8 cellular contexts compared by ENCODE assay signal in genomic region chr1:234400773-234401172, GRCh38. TPM values are rescaled to one million over a fixed set of nuclear protein-coding genes. Genes with fewer than 3 reads are reported as not detected.
A peak's percentile ranks its signal among the peaks of the same experiment; 100 is the strongest.
DNase-seq lines count a peak whose midpoint lies in the region; ATAC-seq and TF ChIP-seq lines count a peak whose summit lies in the region.

No MANE protein-coding gene starts in this region.

- no peak overlapping the region for H3K9ac ChIP-seq in SU-DHL-6 (ENCODE audit: low read length)

- H3K36me3 ChIP-seq in SU-DHL-6 (ENCODE audit: low read length) (peaks cover 10% of the 10 kb centered on the region), lower lobe of right lung (no peaks in the 10 kb centered on the region), ovary (no peaks in the 10 kb centered on the region)

- no peak overlapping the region for H2AFZ ChIP-seq in SU-DHL-6 (ENCODE audit: low read depth, low read length, severe bottlenecking)

- H3K27ac ChIP-seq in SU-DHL-6 (ENCODE audit: low read depth, low read length): 0 out of 2 replicates have a peak overlapping the region, but pooled peaks have one; percentile 5
- peak overlapping the region; percentile 47 for H3K27ac ChIP-seq in lower lobe of right lung
- no peak overlapping the region for H3K27ac ChIP-seq in ovary

- intact Hi-C loops in lower lobe of right lung (cut with DNase I) (no loop called here), ovary (cut with DNase I) (no loop called here), head of caudate nucleus (cut with DNase I) (no loop called here)

- H3K4me2 ChIP-seq in SU-DHL-6 (ENCODE audit: low read depth, low read length, poor library complexity, severe bottlenecking): no peak overlapping the region

- no peak for TF ChIP-seq POLR2A in ovary (IDR thresholded peaks at IDR 0.05)

- H3K9me2 ChIP-seq in SU-DHL-6 (replicated peaks; ENCODE audit: insufficient read depth, low read length): no peaks in the 10 kb centered on the region

- H3K27me3 ChIP-seq in SU-DHL-6 (ENCODE audit: low read length): no peaks in the 10 kb centered on the region
- no peaks in the 10 kb centered on the region for H3K27me3 ChIP-seq in lower lobe of right lung (ENCODE audit: low read depth)
- H3K27me3 ChIP-seq in ovary: no peaks in the 10 kb centered on the region

- ATAC-seq in GM21576 (IDR thresholded peaks at IDR 0.05; ENCODE audit: unreplicated experiment) (peak; percentile 63), lower lobe of right lung (peak in 1 of 2 donors; percentile 48), HG02759 (IDR thresholded peaks at IDR 0.05; ENCODE audit: unreplicated experiment) (no peak)

- H4K20me1 ChIP-seq in SU-DHL-6 (ENCODE audit: low read depth, low read length): no peaks in the 10 kb centered on the region

- H3K4me1 ChIP-seq in lower lobe of right lung: peaks cover 5% of the 10 kb centered on the region
- H3K4me1 ChIP-seq in ovary (ENCODE audit: insufficient read depth): no peaks in the 10 kb centered on the region

- H3K79me2 ChIP-seq in SU-DHL-6 (ENCODE audit: insufficient read depth, low read length): no peaks in the 10 kb centered on the region

- no peaks in the 10 kb centered on the region for H3K9me3 ChIP-seq in SU-DHL-6 (ENCODE audit: insufficient read depth, low read length)
- no peaks in the 10 kb centered on the region for H3K9me3 ChIP-seq in lower lobe of right lung
- H3K9me3 ChIP-seq in ovary: no peaks in the 10 kb centered on the region

- peaks cover 19% of the 10 kb centered on the region for H3F3A ChIP-seq in SU-DHL-6 (ENCODE audit: insufficient read depth)

- DNase-seq in GM10266 (ENCODE audit: extremely low spot score) (peak; percentile 47), lower lobe of right lung (no peak), ovary (no peak), head of caudate nucleus (no peak), NK-92 (lab: John Stamatoyannopoulos, UW; ENCODE audit: unreplicated experiment) (no peak)

- TF ChIP-seq CTCF in GM10266 (IDR thresholded peaks at IDR 0.05; ENCODE audit: control insufficient read depth, insufficient read depth, low read depth, missing control alignments) (no peak), SU-DHL-6 (IDR thresholded peaks at IDR 0.05; ENCODE audit: insufficient read depth, low read length, poor library complexity, severe bottlenecking) (no peak), lower lobe of right lung (IDR thresholded peaks at IDR 0.05) (no peak), ovary (IDR thresholded peaks at IDR 0.05) (no peak)

- H3K4me3 ChIP-seq in SU-DHL-6 (ENCODE audit: insufficient read depth, low read length, poor library complexity, severe bottlenecking) (no peak overlapping the region), lower lobe of right lung (no peak overlapping the region), ovary (no peak overlapping the region)

- TF ChIP-seq EP300 in ovary (IDR thresholded peaks at IDR 0.05): no peak

RNA-seq across cellular contexts. Expression of gene COA6, which starts 27.5 kb away (rescaled TPM):
- total RNA-seq in lower lobe of right lung (29.7 TPM), ovary (10 to 100 TPM; 12.8 to 20.4 (median 16.9) TPM)
- 10 to 100 TPM; 26.0 to 28.3 TPM for polyA plus RNA-seq in ovary

Comparison
In these comparisons a context has a peak if more than half of its experiments do, and no peak if none do; other contexts are left out.
1. H3K27ac ChIP-seq: peak in SU-DHL-6 (single experiment) and lower lobe of right lung (single experiment); none in ovary (0 of 2).